8 cellular contexts compared by ENCODE assay signal in genomic region chr2:190804182-190804795, GRCh38.
DNase-seq lines count a peak whose midpoint lies in the region; ATAC-seq, FAIRE-seq and TF ChIP-seq lines count a peak whose summit lies in the region.

No MANE protein-coding gene starts in this region.

- no peak overlapping the region for H3K9ac ChIP-seq in mesendoderm (ENCODE audit: low read length)

- H3K36me3 ChIP-seq in heart right ventricle = no peaks in the 10 kb centered on the region
- H3K36me3 ChIP-seq in upper lobe of right lung = no peaks in the 10 kb centered on the region
- no peaks in the 10 kb centered on the region for H3K36me3 ChIP-seq in mesendoderm (ENCODE audit: control insufficient read depth, insufficient read depth, low read length)

- H3K9me3 ChIP-seq in heart right ventricle = no peaks in the 10 kb centered on the region
- H3K9me3 ChIP-seq in right cardiac atrium (ENCODE audit: control insufficient read depth, low read length) = no peaks in the 10 kb centered on the region
- no peaks in the 10 kb centered on the region for H3K9me3 ChIP-seq in upper lobe of right lung

- no peak overlapping the region for H3K23ac ChIP-seq in mesendoderm (ENCODE audit: low read length)

- TF ChIP-seq CTCF in heart right ventricle (IDR thresholded peaks at IDR 0.05) = peak; percentile 35 to 82 (median 69)
- peak; percentile 73 for TF ChIP-seq CTCF in upper lobe of right lung (IDR thresholded peaks at IDR 0.05)

- no peak overlapping the region for H3K18ac ChIP-seq in mesendoderm (ENCODE audit: low read length)

- H3K27me3 ChIP-seq in heart right ventricle (no peaks in the 10 kb centered on the region), right cardiac atrium (ENCODE audit: control insufficient read depth, insufficient read depth) (no peaks in the 10 kb centered on the region), upper lobe of right lung (no peaks in the 10 kb centered on the region), mesendoderm (ENCODE audit: insufficient read depth, low read length, poor library complexity) (no peaks in the 10 kb centered on the region)

- peak in 1 of 8 donors; percentile 38 for ATAC-seq in heart right ventricle
- no peak for ATAC-seq in right cardiac atrium
- ATAC-seq in upper lobe of right lung = no peak
- no peak for ATAC-seq in GM19023 (IDR thresholded peaks at IDR 0.05; ENCODE audit: unreplicated experiment)

- H4K5ac ChIP-seq in mesendoderm (ENCODE audit: low read length) = no peak overlapping the region

- intact Hi-C loops in heart right ventricle (cut with DNase I) = loop anchor here in 6 of 10 donors (1.0 to 10.0 kb wide), 10 partner anchors 23 to 719 kb away; partner anchors contain the start of gene NEMP2 (in 2 of the 6)
- intact Hi-C loops in right cardiac atrium (cut with DNase I) = loop anchor here in 1 of 4 donors (5.0 kb wide), 1 partner anchor 282 kb away; no protein-coding TSS in a partner anchor
- intact Hi-C loops in upper lobe of right lung (cut with DNase I) = no loop called here

- no peaks in the 10 kb centered on the region for H3K79me1 ChIP-seq in mesendoderm (ENCODE audit: low read length)

- no peak overlapping the region for H2BK15ac ChIP-seq in mesendoderm (replicated peaks; ENCODE audit: low read depth)

- no peak overlapping the region for H3K56ac ChIP-seq in mesendoderm (ENCODE audit: low read length)

- peak; percentile 75 for FAIRE-seq in TTC549 (lab: Jason Lieb, UNC)

- H3K27ac ChIP-seq in heart right ventricle = no peak overlapping the region
- no peak overlapping the region for H3K27ac ChIP-seq in right cardiac atrium (ENCODE audit: low read length)
- H3K27ac ChIP-seq in upper lobe of right lung = no peak overlapping the region
- H3K27ac ChIP-seq in mesendoderm (ENCODE audit: low read depth, low read length) = no peak overlapping the region

- no peak overlapping the region for H2AK5ac ChIP-seq in mesendoderm (ENCODE audit: low read length)

- H2BK5ac ChIP-seq in mesendoderm (ENCODE audit: low read length) = no peak overlapping the region

- no peak overlapping the region for H4K8ac ChIP-seq in mesendoderm (ENCODE audit: low read depth, low read length)

- no peak overlapping the region for H3K4me3 ChIP-seq in heart right ventricle
- H3K4me3 ChIP-seq in right cardiac atrium (ENCODE audit: low read length) = no peak overlapping the region
- H3K4me3 ChIP-seq in upper lobe of right lung = no peak overlapping the region
- no peak overlapping the region for H3K4me3 ChIP-seq in mesendoderm (ENCODE audit: low read length)

- no peak overlapping the region for H3K4ac ChIP-seq in mesendoderm (ENCODE audit: low read depth, low read length)

- H3K4me1 ChIP-seq in heart right ventricle (peaks cover 0 to 7% (median 0%) of the 10 kb centered on the region in 9 donors), right cardiac atrium (ENCODE audit: control insufficient read depth, insufficient read depth, low read length) (no peaks in the 10 kb centered on the region), upper lobe of right lung (peaks cover 3% of the 10 kb centered on the region), mesendoderm (ENCODE audit: control insufficient read depth, low read depth, low read length) (no peaks in the 10 kb centered on the region)

- WGBS in heart right ventricle, 2 donors = 40 to 48% methylated on average over 5 of the region's 5 CpGs
- 35% methylated on average over 5 of the region's 5 CpGs for WGBS in right cardiac atrium
- no CpG with 5 or more reads among the region's 5 CpGs for WGBS in mesendoderm (ENCODE audit: extremely low coverage, insufficient coverage, low lambda C conversion rate)

- no peak overlapping the region for H2BK120ac ChIP-seq in mesendoderm (ENCODE audit: low read depth, low read length)

- H3K4me2 ChIP-seq in mesendoderm (ENCODE audit: low read length) = no peak overlapping the region

- H3K79me2 ChIP-seq in mesendoderm (ENCODE audit: control insufficient read depth, insufficient read depth, low read length) = no peaks in the 10 kb centered on the region

- DNase-seq in heart right ventricle = no peak
- DNase-seq in right cardiac atrium = no peak
- peak; percentile 65 for DNase-seq in inferior parietal cortex (ENCODE audit: extremely low spot score)
- no peak for DNase-seq in upper lobe of right lung
- DNase-seq in mesendoderm = no peak
- DNase-seq in OCI-M2 (lab: John Stamatoyannopoulos, UW; ENCODE audit: unreplicated experiment) = no peak
